Comparison of ENCODE assay signal across 9 cellular contexts in genomic region chr1:6603424-6603850, GRCh38. TPM values are rescaled to one million over a fixed set of nuclear protein-coding genes. Genes with fewer than 3 reads are reported as not detected.
A peak's percentile ranks its signal among the peaks of the same experiment; 100 is the strongest.
DNase-seq lines count a peak whose midpoint lies in the region; ATAC-seq and TF ChIP-seq lines count a peak whose summit lies in the region.
"Had no signal": no experiment of that assay in that cellular context is flagged by ENCODE, and none has a peak within 500 bp of the region (broad histone marks: within the 10 kb centered on the region; RNA-seq: fewer than 3 reads in every experiment).

No MANE protein-coding gene starts in this region.

- H4K20me1 ChIP-seq in osteoblast (ENCODE audit: insufficient read depth, low read length) = peaks cover 35% of the 10 kb centered on the region

- peaks cover 27% of the 10 kb centered on the region for H3K36me3 Mint-ChIP-seq in activated T-helper 2 cell treated with anti-CD3 and anti-CD28 coated beads, Interferon-gamma antibody, Interleukin-2, Interleukin-4, amounts not matched to agents 10 μg/mL and 5 μg/mL and 100 μg/mL, durations not matched to agents 14 hours and 24 hours and 36 hours (ENCODE audit: low read depth)

- peak overlapping the region; percentile 80 for H2AFZ ChIP-seq in osteoblast (ENCODE audit: low read length)

- H3K27me3 Mint-ChIP-seq in activated T-helper 2 cell treated with anti-CD3 and anti-CD28 coated beads, Interferon-gamma antibody, Interleukin-2, Interleukin-4, amounts not matched to agents 10 μg/mL and 5 μg/mL and 100 μg/mL, durations not matched to agents 14 hours and 24 hours and 36 hours (ENCODE audit: low read depth) = no peaks in the 10 kb centered on the region

- H3K9me3 Mint-ChIP-seq in activated T-helper 2 cell treated with anti-CD3 and anti-CD28 coated beads, Interferon-gamma antibody, Interleukin-2, Interleukin-4, amounts not matched to agents 10 μg/mL and 5 μg/mL and 100 μg/mL, durations not matched to agents 14 hours and 24 hours and 36 hours = no peaks in the 10 kb centered on the region

- no peak for TF ChIP-seq CTCF in HFF-Myc (IDR thresholded peaks at IDR 0.05; ENCODE audit: low read depth, low read length, missing control alignments)
- no peak for TF ChIP-seq CTCF in foreskin keratinocyte (conservative IDR thresholded peaks at IDR 0.05)
- TF ChIP-seq CTCF in osteoblast (IDR thresholded peaks at IDR 0.05; ENCODE audit: extremely low read depth, low read depth, low read length) = no peak

- intact Hi-C loops in activated T-helper 2 cell treated with anti-CD3 and anti-CD28 coated beads, Interferon-gamma antibody, Interleukin-2, Interleukin-4, amounts not matched to agents 10 μg/mL and 5 μg/mL and 100 μg/mL, durations not matched to agents 14 hours and 24 hours and 36 hours (cut with micrococcal nuclease) = loop anchor here (1.0 to 2.0 kb wide), 3 partner anchors 10 to 49 kb away; partner anchors contain the start of genes NOL9, PHF13, TAS1R1 and ZBTB48

- H3K79me2 ChIP-seq in osteoblast (ENCODE audit: insufficient read depth, low read length) = peaks cover 38% of the 10 kb centered on the region

- H3K36me3 ChIP-seq in osteoblast (ENCODE audit: insufficient read depth, low read length) = peaks cover 12% of the 10 kb centered on the region

- peak overlapping the region; percentile 94 for H3K27ac ChIP-seq in foreskin keratinocyte
- H3K27ac ChIP-seq in osteoblast (ENCODE audit: low read depth, low read length) = peak overlapping the region; percentile 99

- no peaks in the 10 kb centered on the region for H3K9me3 ChIP-seq in osteoblast (ENCODE audit: low read depth, low read length)

- peak overlapping the region; percentile 100 for H3K4me3 ChIP-seq in HFF-Myc (replicated peaks; ENCODE audit: low read depth, low read length)
- H3K4me3 ChIP-seq in osteoblast (ENCODE audit: insufficient read depth, low read length) = peak overlapping the region; percentile 85

- H3K27me3 ChIP-seq in foreskin keratinocyte (no peaks in the 10 kb centered on the region), osteoblast (ENCODE audit: insufficient read depth, low read length) (no peaks in the 10 kb centered on the region)

- peak; percentile 81 for DNase-seq in ELR (ENCODE audit: low read depth)
- peak; percentile 57 for DNase-seq in HFF-Myc (ENCODE audit: extremely low read depth, low read depth)
- peak; percentile 74 for DNase-seq in OCI-M2 (lab: John Stamatoyannopoulos, UW; ENCODE audit: unreplicated experiment)
- peak; percentile 41 for DNase-seq in activated T-helper 2 cell treated with anti-CD3 and anti-CD28 coated beads, Interferon-gamma antibody, Interleukin-2, Interleukin-4, amounts not matched to agents 10 μg/mL and 5 μg/mL and 100 μg/mL, durations not matched to agents 14 hours and 24 hours and 36 hours (ENCODE audit: low spot score)
- DNase-seq in foreskin keratinocyte = peak in 1 of 2 donors; percentile 68
- no peak for DNase-seq in osteoblast (ENCODE audit: insufficient read length, low spot score, missing footprints)
- no peak for DNase-seq in GM19238 (ENCODE audit: insufficient read length, low spot score)
- no peak for DNase-seq in NK-92 (lab: John Stamatoyannopoulos, UW; ENCODE audit: unreplicated experiment)

- peak overlapping the region; percentile 92 for H3K27ac Mint-ChIP-seq in activated T-helper 2 cell treated with anti-CD3 and anti-CD28 coated beads, Interferon-gamma antibody, Interleukin-2, Interleukin-4, amounts not matched to agents 10 μg/mL and 5 μg/mL and 100 μg/mL, durations not matched to agents 14 hours and 24 hours and 36 hours

- peak overlapping the region; percentile 76 for H3K4me3 Mint-ChIP-seq in activated T-helper 2 cell treated with anti-CD3 and anti-CD28 coated beads, Interferon-gamma antibody, Interleukin-2, Interleukin-4, amounts not matched to agents 10 μg/mL and 5 μg/mL and 100 μg/mL, durations not matched to agents 14 hours and 24 hours and 36 hours (ENCODE audit: low read depth)

- H3K4me1 Mint-ChIP-seq in activated T-helper 2 cell treated with anti-CD3 and anti-CD28 coated beads, Interferon-gamma antibody, Interleukin-2, Interleukin-4, amounts not matched to agents 10 μg/mL and 5 μg/mL and 100 μg/mL, durations not matched to agents 14 hours and 24 hours and 36 hours (ENCODE audit: low read depth) = peaks cover 21% of the 10 kb centered on the region

- peak overlapping the region; percentile 100 for H3K4me2 ChIP-seq in osteoblast (ENCODE audit: insufficient read depth, low read length)

- peak; percentile 2 for ATAC-seq in foreskin keratinocyte

- H3K4me1 ChIP-seq in foreskin keratinocyte (peaks cover 12% of the 10 kb centered on the region), osteoblast (ENCODE audit: insufficient read depth, low read length) (peaks cover 35% of the 10 kb centered on the region)

RNA-seq across cellular contexts. Expression of gene KLHL21, which starts 0.8 kb away (rescaled TPM):
- 21.3 and 22.6 TPM in 2 replicates for total RNA-seq in activated T-helper 2 cell treated with anti-CD3 and anti-CD28 coated beads, Interferon-gamma antibody, Interleukin-2, Interleukin-4, amounts not matched to agents 10 μg/mL and 5 μg/mL and 100 μg/mL, durations not matched to agents 14 hours and 24 hours and 36 hours
- total RNA-seq in foreskin keratinocyte (41.8 and 52.0 TPM in 2 replicates), osteoblast (76.3 and 86.1 TPM in 2 replicates)
- 25.4 and 29.4 TPM in 2 replicates for polyA plus RNA-seq in foreskin keratinocyte

RNA-seq across cellular contexts. Expression of gene PHF13, which starts 10.1 kb away (rescaled TPM):
- 19.7 and 20.4 TPM in 2 replicates for total RNA-seq in activated T-helper 2 cell treated with anti-CD3 and anti-CD28 coated beads, Interferon-gamma antibody, Interleukin-2, Interleukin-4, amounts not matched to agents 10 μg/mL and 5 μg/mL and 100 μg/mL, durations not matched to agents 14 hours and 24 hours and 36 hours
- total RNA-seq in foreskin keratinocyte (15.3 and 16.3 TPM in 2 replicates), osteoblast (13.4 and 16.8 TPM in 2 replicates)
- polyA plus RNA-seq in foreskin keratinocyte = 8.2 and 9.9 TPM in 2 replicates

RNA-seq across cellular contexts. Expression of gene THAP3, which starts 21.2 kb away (rescaled TPM):
- total RNA-seq in activated T-helper 2 cell treated with anti-CD3 and anti-CD28 coated beads, Interferon-gamma antibody, Interleukin-2, Interleukin-4, amounts not matched to agents 10 μg/mL and 5 μg/mL and 100 μg/mL, durations not matched to agents 14 hours and 24 hours and 36 hours = 23.2 and 24.1 TPM in 2 replicates
- total RNA-seq in foreskin keratinocyte (15.3 and 15.4 TPM in 2 replicates), osteoblast (19.2 and 19.5 TPM in 2 replicates)
- 16.8 and 18.6 TPM in 2 replicates for polyA plus RNA-seq in foreskin keratinocyte

RNA-seq across cellular contexts. Expression of gene ZBTB48, which starts 23.6 kb away (rescaled TPM):
- total RNA-seq in activated T-helper 2 cell treated with anti-CD3 and anti-CD28 coated beads, Interferon-gamma antibody, Interleukin-2, Interleukin-4, amounts not matched to agents 10 μg/mL and 5 μg/mL and 100 μg/mL, durations not matched to agents 14 hours and 24 hours and 36 hours = 26.3 and 28.0 TPM in 2 replicates
- total RNA-seq in foreskin keratinocyte = 14.6 and 15.3 TPM in 2 replicates
- polyA plus RNA-seq in foreskin keratinocyte = 13.4 and 14.7 TPM in 2 replicates
- 11.5 and 14.5 TPM in 2 replicates for total RNA-seq in osteoblast

RNA-seq across cellular contexts. Expression of gene TAS1R1, which starts 48.3 kb away (rescaled TPM):
- not detected in 2 replicates for total RNA-seq in activated T-helper 2 cell treated with anti-CD3 and anti-CD28 coated beads, Interferon-gamma antibody, Interleukin-2, Interleukin-4, amounts not matched to agents 10 μg/mL and 5 μg/mL and 100 μg/mL, durations not matched to agents 14 hours and 24 hours and 36 hours
- total RNA-seq in foreskin keratinocyte (not detected in 2 replicates), osteoblast (under 0.01 and 0.29 TPM in 2 replicates)
- not detected in 2 replicates for polyA plus RNA-seq in foreskin keratinocyte
- total RNA-seq: activated CD8-positive, alpha-beta memory T cell treated with anti-CD3 and anti-CD28 coated beads for 36 hours had no signal

Comparison
In these comparisons a context has a peak if more than half of its experiments do, and no peak if none do; other contexts are left out.
1. DNase-seq: peak in ELR (single experiment), HFF-Myc (single experiment), OCI-M2 (single experiment) and activated T-helper 2 cell treated with anti-CD3 and anti-CD28 coated beads, Interferon-gamma antibody, Interleukin-2, Interleukin-4, amounts not matched to agents 10 μg/mL and 5 μg/mL and 100 μg/mL, durations not matched to agents 14 hours and 24 hours and 36 hours (single experiment); none in osteoblast (single experiment), GM19238 (single experiment) and NK-92 (single experiment).